In the genomic region with DNA sequence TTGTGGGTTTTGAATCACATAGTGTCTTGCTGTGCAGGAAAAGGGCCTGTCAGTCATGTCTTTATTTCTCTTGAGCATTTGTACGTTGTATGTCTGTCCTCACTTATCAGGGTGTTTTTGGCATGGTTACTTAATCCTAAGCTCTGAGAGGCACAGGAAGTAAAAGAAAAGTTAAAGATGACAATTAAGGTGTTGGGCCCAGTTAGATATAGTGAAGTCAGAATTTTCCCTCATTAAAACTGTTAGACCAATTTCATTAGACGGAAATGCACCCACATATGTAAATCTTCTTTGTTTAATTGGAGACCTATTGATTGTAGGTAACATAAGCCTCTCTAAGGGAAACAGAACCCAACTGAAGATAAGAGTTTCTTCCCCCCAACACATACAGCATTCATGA, we compare ENCODE assay signal across 1 cellular context.
A peak's percentile ranks its signal among the peaks of the same experiment; 100 is the strongest.
TF ChIP-seq lines count a peak whose summit lies in the region.

No MANE protein-coding gene starts in this region.

TF ChIP-seq in K562, 482 proteins besides CTCF, POLR2A, EP300 and RAD21 (continues in another document):
- no peak for TF ChIP-seq CEBPG (CRISPR knock-in tag; IDR thresholded peaks at IDR 0.05)
- TF ChIP-seq CEBPG (tag; conservative IDR thresholded peaks at IDR 0.05 in 1 of 2, IDR thresholded peaks at IDR 0.05 in 1 of 2) = no peak
- TF ChIP-seq MYC (IDR thresholded peaks at IDR 0.05; ENCODE audit: low read depth, low read length) = no peak
- no peak for TF ChIP-seq MYC (CRISPR knock-in tag; IDR thresholded peaks at IDR 0.05; ENCODE audit: borderline replicate concordance, low read depth)
- TF ChIP-seq, protein P1, sequence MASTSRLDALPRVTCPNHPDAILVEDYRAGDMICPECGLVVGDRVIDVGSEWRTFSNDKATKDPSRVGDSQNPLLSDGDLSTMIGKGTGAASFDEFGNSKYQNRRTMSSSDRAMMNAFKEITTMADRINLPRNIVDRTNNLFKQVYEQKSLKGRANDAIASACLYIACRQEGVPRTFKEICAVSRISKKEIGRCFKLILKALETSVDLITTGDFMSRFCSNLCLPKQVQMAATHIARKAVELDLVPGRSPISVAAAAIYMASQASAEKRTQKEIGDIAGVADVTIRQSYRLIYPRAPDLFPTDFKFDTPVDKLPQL (IDR thresholded peaks at IDR 0.05; ENCODE audit: extremely low read depth, insufficient read length) = no peak
- TF ChIP-seq, protein P2, sequence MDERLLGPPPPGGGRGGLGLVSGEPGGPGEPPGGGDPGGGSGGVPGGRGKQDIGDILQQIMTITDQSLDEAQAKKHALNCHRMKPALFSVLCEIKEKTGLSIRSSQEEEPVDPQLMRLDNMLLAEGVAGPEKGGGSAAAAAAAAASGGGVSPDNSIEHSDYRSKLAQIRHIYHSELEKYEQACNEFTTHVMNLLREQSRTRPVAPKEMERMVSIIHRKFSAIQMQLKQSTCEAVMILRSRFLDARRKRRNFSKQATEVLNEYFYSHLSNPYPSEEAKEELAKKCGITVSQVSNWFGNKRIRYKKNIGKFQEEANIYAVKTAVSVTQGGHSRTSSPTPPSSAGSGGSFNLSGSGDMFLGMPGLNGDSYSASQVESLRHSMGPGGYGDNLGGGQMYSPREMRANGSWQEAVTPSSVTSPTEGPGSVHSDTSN (CRISPR knock-in tag; IDR thresholded peaks at IDR 0.05; ENCODE audit: low read depth) = peak; percentile 53
- TF ChIP-seq, protein P2 (tag; conservative IDR thresholded peaks at IDR 0.05; ENCODE audit: low read depth) = peak; percentile 76
- TF ChIP-seq SMARCA4 (IDR thresholded peaks at IDR 0.05) = peak; percentile 55
- TF ChIP-seq SNRNP70 (optimal IDR thresholded peaks at IDR 0.05; ENCODE audit: low read depth, low read length) = no peak
- TF ChIP-seq PCBP2 (IDR thresholded peaks at IDR 0.05; ENCODE audit: low read depth, low read length, poor library complexity, severe bottlenecking) = no peak
- TF ChIP-seq ZNF586 (CRISPR knock-in tag; conservative IDR thresholded peaks at IDR 0.05) = no peak
- peak; percentile 15 for TF ChIP-seq DACH1 (IDR thresholded peaks at IDR 0.05; ENCODE audit: partially characterized antibody)
- no peak for TF ChIP-seq ARID4B (CRISPR knock-in tag; IDR thresholded peaks at IDR 0.05)
- TF ChIP-seq CCNT2 (IDR thresholded peaks at IDR 0.05; ENCODE audit: borderline replicate concordance, extremely low read depth, insufficient read length, low read depth, low read length) = no peak
- TF ChIP-seq, protein P3, sequence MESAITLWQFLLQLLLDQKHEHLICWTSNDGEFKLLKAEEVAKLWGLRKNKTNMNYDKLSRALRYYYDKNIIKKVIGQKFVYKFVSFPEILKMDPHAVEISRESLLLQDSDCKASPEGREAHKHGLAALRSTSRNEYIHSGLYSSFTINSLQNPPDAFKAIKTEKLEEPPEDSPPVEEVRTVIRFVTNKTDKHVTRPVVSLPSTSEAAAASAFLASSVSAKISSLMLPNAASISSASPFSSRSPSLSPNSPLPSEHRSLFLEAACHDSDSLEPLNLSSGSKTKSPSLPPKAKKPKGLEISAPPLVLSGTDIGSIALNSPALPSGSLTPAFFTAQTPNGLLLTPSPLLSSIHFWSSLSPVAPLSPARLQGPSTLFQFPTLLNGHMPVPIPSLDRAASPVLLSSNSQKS (CRISPR knock-in tag; IDR thresholded peaks at IDR 0.05) = no peak
- no peak for TF ChIP-seq ZNF518B (CRISPR knock-in tag; IDR thresholded peaks at IDR 0.05)
- no peak for TF ChIP-seq CAMTA2 (CRISPR knock-in tag; conservative IDR thresholded peaks at IDR 0.05)
- 0 out of 2 replicates have a peak, but pooled peaks have one; percentile 36 for TF ChIP-seq HDAC2 (IDR thresholded peaks at IDR 0.05)
- no peak for TF ChIP-seq MAFK (IDR thresholded peaks at IDR 0.05; ENCODE audit: low read length)
- TF ChIP-seq FOXO4 (CRISPR knock-in tag; IDR thresholded peaks at IDR 0.05) = no peak
- no peak for TF ChIP-seq SRSF1 (IDR thresholded peaks at IDR 0.05; ENCODE audit: low read depth, low read length)
- no peak for TF ChIP-seq ZNF175 (CRISPR knock-in tag; IDR thresholded peaks at IDR 0.05; ENCODE audit: low read depth)
- no peak for TF ChIP-seq HDGF (IDR thresholded peaks at IDR 0.05)
- peak; percentile 57; the same call in 1 of the 2 replicates for TF ChIP-seq ETV1 (tag; conservative IDR thresholded peaks at IDR 0.05; ENCODE audit: low read depth)
- TF ChIP-seq RFX7 (CRISPR knock-in tag; IDR thresholded peaks at IDR 0.05) = no peak
- no peak for TF ChIP-seq ATF1 (CRISPR knock-in tag; IDR thresholded peaks at IDR 0.05)
- TF ChIP-seq ATF1 (tag; IDR thresholded peaks at IDR 0.05) = no peak
- TF ChIP-seq ZNF445 (CRISPR knock-in tag; IDR thresholded peaks at IDR 0.05; ENCODE audit: low read depth) = no peak
- no peak for TF ChIP-seq ZNF274 (IDR thresholded peaks at IDR 0.05; ENCODE audit: borderline replicate concordance, low read depth, low read length)
- TF ChIP-seq SP1 (CRISPR knock-in tag; IDR thresholded peaks at IDR 0.05) = no peak
- no peak for TF ChIP-seq ZNF212 (CRISPR knock-in tag; IDR thresholded peaks at IDR 0.05)
- no peak for TF ChIP-seq BRF2 (IDR thresholded peaks at IDR 0.05; ENCODE audit: borderline replicate concordance, insufficient read depth, insufficient read length)
- no peak for TF ChIP-seq HDAC6 (IDR thresholded peaks at IDR 0.05; ENCODE audit: low read depth, low read length)
- no peak for TF ChIP-seq KDM2B (CRISPR knock-in tag; IDR thresholded peaks at IDR 0.05)
- TF ChIP-seq TAF7 (tag; IDR thresholded peaks at IDR 0.05) = no peak
- TF ChIP-seq, protein P4, sequence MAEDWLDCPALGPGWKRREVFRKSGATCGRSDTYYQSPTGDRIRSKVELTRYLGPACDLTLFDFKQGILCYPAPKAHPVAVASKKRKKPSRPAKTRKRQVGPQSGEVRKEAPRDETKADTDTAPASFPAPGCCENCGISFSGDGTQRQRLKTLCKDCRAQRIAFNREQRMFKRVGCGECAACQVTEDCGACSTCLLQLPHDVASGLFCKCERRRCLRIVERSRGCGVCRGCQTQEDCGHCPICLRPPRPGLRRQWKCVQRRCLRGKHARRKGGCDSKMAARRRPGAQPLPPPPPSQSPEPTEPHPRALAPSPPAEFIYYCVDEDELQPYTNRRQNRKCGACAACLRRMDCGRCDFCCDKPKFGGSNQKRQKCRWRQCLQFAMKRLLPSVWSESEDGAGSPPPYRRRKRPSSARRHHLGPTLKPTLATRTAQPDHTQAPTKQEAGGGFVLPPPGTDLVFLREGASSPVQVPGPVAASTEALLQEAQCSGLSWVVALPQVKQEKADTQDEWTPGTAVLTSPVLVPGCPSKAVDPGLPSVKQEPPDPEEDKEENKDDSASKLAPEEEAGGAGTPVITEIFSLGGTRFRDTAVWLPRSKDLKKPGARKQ (CRISPR knock-in tag; IDR thresholded peaks at IDR 0.05) = no peak
- peak; percentile 91 for TF ChIP-seq MEIS2 (IDR thresholded peaks at IDR 0.05; ENCODE audit: partially characterized antibody)
- TF ChIP-seq ARID1B (IDR thresholded peaks at IDR 0.05) = peak; percentile 53
- TF ChIP-seq NONO (IDR thresholded peaks at IDR 0.05; ENCODE audit: low read depth in 2 of 2, low read length in 1 of 2) = no peak
- no peak for TF ChIP-seq HNRNPK (IDR thresholded peaks at IDR 0.05; ENCODE audit: low read depth, low read length, poor library complexity, severe bottlenecking)
- peak; percentile 61 for TF ChIP-seq DPF2 (IDR thresholded peaks at IDR 0.05)
- TF ChIP-seq ZBTB2 (IDR thresholded peaks at IDR 0.05) = no peak
- no peak for TF ChIP-seq PTTG1 (tag; IDR thresholded peaks at IDR 0.05; ENCODE audit: low read depth)
- no peak for TF ChIP-seq SAFB (IDR thresholded peaks at IDR 0.05; ENCODE audit: borderline replicate concordance, low read depth, low read length)
- TF ChIP-seq BMI1 (IDR thresholded peaks at IDR 0.05; ENCODE audit: low read length) = no peak
- TF ChIP-seq CBFA2T3 (IDR thresholded peaks at IDR 0.05) = peak; percentile 27; the same call in 1 of the 2 replicates
- 0 out of 2 replicates have a peak, but pooled peaks have one; percentile 39 for TF ChIP-seq SMARCE1 (IDR thresholded peaks at IDR 0.05)
